Comparison of ENCODE assay signal across 8 cellular contexts in genomic region chr12:121582583-121583333, GRCh38. TPM values are rescaled to one million over a fixed set of nuclear protein-coding genes. Genes with fewer than 3 reads are reported as not detected.
DNase-seq lines count a peak whose midpoint lies in the region; ATAC-seq and TF ChIP-seq lines count a peak whose summit lies in the region.

No MANE protein-coding gene starts in this region.

- H3K36me3 Mint-ChIP-seq in CD4-positive, CD25-positive, alpha-beta regulatory T cell, result no peaks in the 10 kb centered on the region
- H3K36me3 Mint-ChIP-seq in dendritic cell treated with granulocyte-macrophage colony-stimulating factor and Interleukin-4, amounts not matched to agents 40 ng/mL and 50 ng/mL, for 4 days (ENCODE audit: low read depth), result no peaks in the 10 kb centered on the region
- H3K36me3 Mint-ChIP-seq in naive thymus-derived CD8-positive, alpha-beta T cell, result no peaks in the 10 kb centered on the region

- no peaks in the 10 kb centered on the region for H3K27me3 Mint-ChIP-seq in CD4-positive, CD25-positive, alpha-beta regulatory T cell
- no peaks in the 10 kb centered on the region for H3K27me3 Mint-ChIP-seq in dendritic cell treated with granulocyte-macrophage colony-stimulating factor and Interleukin-4, amounts not matched to agents 40 ng/mL and 50 ng/mL, for 4 days
- H3K27me3 Mint-ChIP-seq in naive thymus-derived CD8-positive, alpha-beta T cell, result no peaks in the 10 kb centered on the region

- peaks cover 0 to 2% (median 0%) of the 10 kb centered on the region in 7 donors for H3K9me3 Mint-ChIP-seq in CD4-positive, CD25-positive, alpha-beta regulatory T cell
- H3K9me3 Mint-ChIP-seq in dendritic cell treated with granulocyte-macrophage colony-stimulating factor and Interleukin-4, amounts not matched to agents 40 ng/mL and 50 ng/mL, for 4 days, result no peaks in the 10 kb centered on the region
- H3K9me3 Mint-ChIP-seq in naive thymus-derived CD8-positive, alpha-beta T cell, result no peaks in the 10 kb centered on the region

- H4K20me1 ChIP-seq in Loucy (ENCODE audit: insufficient read depth, low read length, poor library complexity, severe bottlenecking), result peaks cover 13% of the 10 kb centered on the region

- DNase-seq in CD4-positive, CD25-positive, alpha-beta regulatory T cell, result no peak
- DNase-seq in naive thymus-derived CD8-positive, alpha-beta T cell, result no peak
- DNase-seq in stimulated activated CD8-positive, alpha-beta memory T cell treated with anti-CD3 and anti-CD28 coated beads, Interleukin-4, amount 100 ng/mL, for 48 hours, result no peak
- DNase-seq in cerebellar nuclear complex (lab: John Stamatoyannopoulos, UW), result no peak

- H3K4me2 ChIP-seq in Loucy (ENCODE audit: low read depth, low read length, poor library complexity, severe bottlenecking), result peak overlapping the region; percentile 99

- peaks cover 0 to 60% (median 35%) of the 10 kb centered on the region in 4 donors for H3K4me1 Mint-ChIP-seq in CD4-positive, CD25-positive, alpha-beta regulatory T cell
- H3K4me1 Mint-ChIP-seq in dendritic cell treated with granulocyte-macrophage colony-stimulating factor and Interleukin-4, amounts not matched to agents 40 ng/mL and 50 ng/mL, for 4 days (ENCODE audit: low read depth), result peaks cover 31% of the 10 kb centered on the region
- H3K4me1 Mint-ChIP-seq in naive thymus-derived CD8-positive, alpha-beta T cell, result peaks cover 16 to 41% (median 35%) of the 10 kb centered on the region in 4 donors

- peaks cover 51% of the 10 kb centered on the region for H3K4me1 ChIP-seq in CD4-positive, CD25-positive, alpha-beta regulatory T cell (ENCODE audit: control insufficient read depth, insufficient read depth, low read length, poor library complexity, severe bottlenecking)
- H3K4me1 ChIP-seq in Loucy (ENCODE audit: insufficient read depth, low read length, poor library complexity, severe bottlenecking), result peaks cover 47% of the 10 kb centered on the region

- H3K79me2 ChIP-seq in Loucy (ENCODE audit: insufficient read depth, low read length), result peaks cover 65% of the 10 kb centered on the region

- peaks cover 6% of the 10 kb centered on the region; the same call in 1 of the 2 replicates for H3F3A ChIP-seq in Loucy (ENCODE audit: low read depth)

- H3K9me2 ChIP-seq in Loucy (replicated peaks; ENCODE audit: low read depth, low read length), result no peaks in the 10 kb centered on the region

- intact Hi-C loops in dendritic cell treated with granulocyte-macrophage colony-stimulating factor and Interleukin-4, amounts not matched to agents 40 ng/mL and 50 ng/mL, for 4 days (cut with micrococcal nuclease), result loop anchor here (5.0 kb wide), 1 partner anchor 45 kb away; the partner anchor contains the start of gene ORAI1

- H3K9me3 ChIP-seq in CD4-positive, CD25-positive, alpha-beta regulatory T cell (ENCODE audit: control insufficient read depth in 2 of 2, low read length in 2 of 2), result no peaks in the 10 kb centered on the region
- no peaks in the 10 kb centered on the region for H3K9me3 ChIP-seq in Loucy (ENCODE audit: insufficient read depth, low read depth, low read length)

- no peak for ATAC-seq in CD4-positive, CD25-positive, alpha-beta regulatory T cell (ENCODE audit: low read depth in 2 of 2)
- ATAC-seq in naive thymus-derived CD8-positive, alpha-beta T cell, result no peak
- ATAC-seq in HG03175 (IDR thresholded peaks at IDR 0.05; ENCODE audit: unreplicated experiment) (no peak), HG03139 (IDR thresholded peaks at IDR 0.05; ENCODE audit: unreplicated experiment) (no peak)

- no peaks in the 10 kb centered on the region for H3K27me3 ChIP-seq in CD4-positive, CD25-positive, alpha-beta regulatory T cell (ENCODE audit: control insufficient read depth, insufficient read depth, low read length)
- H3K27me3 ChIP-seq in Loucy (ENCODE audit: insufficient read depth, low read length, poor library complexity, severe bottlenecking), result no peaks in the 10 kb centered on the region

- peak overlapping the region; percentile 87 to 97 (median 95) for H3K27ac Mint-ChIP-seq in CD4-positive, CD25-positive, alpha-beta regulatory T cell
- peak overlapping the region; percentile 98 for H3K27ac Mint-ChIP-seq in dendritic cell treated with granulocyte-macrophage colony-stimulating factor and Interleukin-4, amounts not matched to agents 40 ng/mL and 50 ng/mL, for 4 days
- peak overlapping the region; percentile 77 to 100 (median 94) for H3K27ac Mint-ChIP-seq in naive thymus-derived CD8-positive, alpha-beta T cell

- no peak overlapping the region for H2AFZ ChIP-seq in Loucy (ENCODE audit: low read length)

- H3K4me3 ChIP-seq in CD4-positive, CD25-positive, alpha-beta regulatory T cell (ENCODE audit: low read depth, low read length), result peak overlapping the region; percentile 82
- H3K4me3 ChIP-seq in Loucy (ENCODE audit: low read length, poor library complexity, severe bottlenecking), result peak overlapping the region; percentile 92

- peak overlapping the region; percentile 93 for H3K27ac ChIP-seq in CD4-positive, CD25-positive, alpha-beta regulatory T cell (ENCODE audit: insufficient read depth, low read length, poor library complexity, severe bottlenecking)

- no peak for TF ChIP-seq CTCF in Loucy (conservative IDR thresholded peaks at IDR 0.05; ENCODE audit: low read length)

- POLR2A ChIA-PET in naive thymus-derived CD8-positive, alpha-beta T cell (lab: Charles Lee), result interaction anchor here (0.7 to 10.6 kb wide), 5 partner anchors 42 to 212 kb away, joined by 3 to 150 read pairs (median 3); partner anchors contain the start of gene ORAI1

- H3K4me3 Mint-ChIP-seq in CD4-positive, CD25-positive, alpha-beta regulatory T cell, result peak overlapping the region; percentile 87 to 100 (median 96)
- H3K4me3 Mint-ChIP-seq in dendritic cell treated with granulocyte-macrophage colony-stimulating factor and Interleukin-4, amounts not matched to agents 40 ng/mL and 50 ng/mL, for 4 days, result peak overlapping the region; percentile 51
- peak overlapping the region in 8 of 10 donors; percentile 0 to 99 (median 57) for H3K4me3 Mint-ChIP-seq in naive thymus-derived CD8-positive, alpha-beta T cell

- H3K36me3 ChIP-seq in CD4-positive, CD25-positive, alpha-beta regulatory T cell (ENCODE audit: control insufficient read depth, insufficient read depth, low read length), result no peaks in the 10 kb centered on the region
- no peaks in the 10 kb centered on the region for H3K36me3 ChIP-seq in Loucy (ENCODE audit: insufficient read depth, low read length)

- peak overlapping the region; percentile 99 for H3K9ac ChIP-seq in Loucy (ENCODE audit: low read depth, low read length, poor library complexity, severe bottlenecking)

RNA-seq across cellular contexts. Expression of gene KDM2B, which starts 1.9 kb away (rescaled TPM):
- total RNA-seq in CD4-positive, CD25-positive, alpha-beta regulatory T cell, result 128 TPM
- polyA plus RNA-seq in CD4-positive, CD25-positive, alpha-beta regulatory T cell, result 10 to 100 TPM in 3 of 4 donors, 1 to 10 TPM in 1; 9.4 to 12.2 (median 11.0) TPM
- total RNA-seq in naive thymus-derived CD8-positive, alpha-beta T cell, result 10 to 100 TPM; 91.8 to 95.0 TPM
- polyA plus RNA-seq in naive thymus-derived CD8-positive, alpha-beta T cell, result 10 to 100 TPM; 13.0 to 19.4 (median 18.4) TPM

RNA-seq across cellular contexts. Expression of gene ORAI1, which starts 43.6 kb away (rescaled TPM):
- 53.5 TPM for total RNA-seq in CD4-positive, CD25-positive, alpha-beta regulatory T cell
- 100 to 1,000 TPM; 142 to 181 (median 173) TPM for polyA plus RNA-seq in CD4-positive, CD25-positive, alpha-beta regulatory T cell
- total RNA-seq in naive thymus-derived CD8-positive, alpha-beta T cell, result 10 to 100 TPM; 44.6 to 45.7 TPM
- polyA plus RNA-seq in naive thymus-derived CD8-positive, alpha-beta T cell, result 100 to 1,000 TPM; 122 to 158 (median 134) TPM
